ENCODE assay signal across 24 cellular contexts in genomic region chr6:168641455-168641854, GRCh38.
A peak's percentile ranks its signal among the peaks of the same experiment; 100 is the strongest.
DNase-seq lines count a peak whose midpoint lies in the region; ATAC-seq and TF ChIP-seq lines count a peak whose summit lies in the region.
"Had no signal": no experiment of that assay in that cellular context is flagged by ENCODE, and none has a peak within 500 bp of the region (broad histone marks: within the 10 kb centered on the region; RNA-seq: fewer than 3 reads in every experiment).

No MANE protein-coding gene starts in this region.

- no peak overlapping the region for H3K4me3 ChIP-seq in right atrium auricular region
- H3K4me3 ChIP-seq in adrenal gland: no peak overlapping the region
- H3K4me3 ChIP-seq in mesenchymal stem cell (ENCODE audit: insufficient read depth in 1 of 2, low read depth in 1 of 2, low read length in 2 of 2): peak overlapping the region in 1 of 2 experiments; percentile 26
- H3K4me3 ChIP-seq in uterus: no peak overlapping the region
- H3K4me3 ChIP-seq: BLaER1, esophagus squamous epithelium, skin epidermis, stomach had no signal

- H3K9me3 ChIP-seq in right atrium auricular region (no peaks in the 10 kb centered on the region), adrenal gland (replicated peaks in 1 of 3) (no peaks in the 10 kb centered on the region), mesenchymal stem cell (ENCODE audit: control insufficient read depth, low read length) (no peaks in the 10 kb centered on the region), uterus (no peaks in the 10 kb centered on the region)
- H3K9me3 ChIP-seq: BLaER1, esophagus squamous epithelium, stomach had no signal

- peak; percentile 29 to 50 for ATAC-seq in left cardiac atrium

- no peak overlapping the region for H2BK12ac ChIP-seq in mesenchymal stem cell (ENCODE audit: low read length in 2 of 2)

- 32 to 36% (median 34%) methylated on average over 5 of the region's 5 CpGs for WGBS in adrenal gland, 4 donors
- WGBS in mesenchymal stem cell: 49% methylated on average over 2 of the region's 5 CpGs

- H3K4me2 ChIP-seq in mesenchymal stem cell (ENCODE audit: low read length, poor library complexity, severe bottlenecking): peak overlapping the region; percentile 47
- H3K4me2 ChIP-seq: BLaER1 had no signal

- no peak overlapping the region for H4K8ac ChIP-seq in mesenchymal stem cell (ENCODE audit: low read length)

- no peak overlapping the region for H2BK120ac ChIP-seq in mesenchymal stem cell (ENCODE audit: low read depth, low read length)

- H3K36me3 ChIP-seq in right atrium auricular region: no peaks in the 10 kb centered on the region
- no peaks in the 10 kb centered on the region for H3K36me3 ChIP-seq in adrenal gland (replicated peaks in 1 of 2)
- no peaks in the 10 kb centered on the region for H3K36me3 ChIP-seq in mesenchymal stem cell (ENCODE audit: control insufficient read depth in 1 of 2, insufficient read depth in 2 of 2, low read depth in 1 of 2, low read length in 2 of 2)
- H3K36me3 ChIP-seq in uterus: no peaks in the 10 kb centered on the region
- H3K36me3 ChIP-seq: BLaER1, esophagus squamous epithelium, stomach had no signal

- H2AK5ac ChIP-seq in mesenchymal stem cell (ENCODE audit: low read length, severe bottlenecking): no peak overlapping the region

- TF ChIP-seq CTCF in right atrium auricular region (IDR thresholded peaks at IDR 0.05) (no peak), adrenal gland (IDR thresholded peaks at IDR 0.05) (no peak), uterus (IDR thresholded peaks at IDR 0.05) (no peak)

- H2BK15ac ChIP-seq in mesenchymal stem cell (ENCODE audit: low read depth, poor library complexity, severe bottlenecking): no peak overlapping the region

- H3K79me1 ChIP-seq in mesenchymal stem cell (replicated peaks; ENCODE audit: low read length, poor library complexity, severe bottlenecking): no peaks in the 10 kb centered on the region

- no peak overlapping the region for H2BK5ac ChIP-seq in mesenchymal stem cell (ENCODE audit: low read depth, low read length, poor library complexity, severe bottlenecking)

- TF ChIP-seq POLR2A in adrenal gland (IDR thresholded peaks at IDR 0.05) (no peak), uterus (IDR thresholded peaks at IDR 0.05) (no peak)

- no peak overlapping the region for H4K91ac ChIP-seq in mesenchymal stem cell (ENCODE audit: low read length)

- DNase-seq in left cardiac atrium (no peak), right atrium auricular region (ENCODE audit: low spot score) (no peak), adrenal gland (peak in 5 of 7 donors; percentile 25 to 69 (median 59)), mesenchymal stem cell (no peak), uterus (no peak), activated gamma-delta T cell treated with Interleukin-2 at 50 U/mL for 16 hours (no peak), activated gamma-delta T cell (lab: John Stamatoyannopoulos, UW) (no peak), NCI-H748 treated with DMSO at 0.1 percent for 48 hours (lab: John Stamatoyannopoulos, UW) (no peak)
- DNase-seq: activated CD8-positive, alpha-beta memory T cell treated with anti-CD3 and anti-CD28 coated beads, Interleukin-2, amount 50 U/mL, for 48 hours; activated effector memory CD4-positive, alpha-beta T cell treated with anti-CD3 and anti-CD28 coated beads, Interleukin-2, amount 50 U/mL, for 16 hours; anterior cingulate cortex; effector memory CD4-positive, alpha-beta T cell; esophagus squamous epithelium; GF-D8; HFFc6; NCI-H526 treated with DMSO at 0.1 percent for 48 hours; SHP77 treated with DMSO at 0.1 percent for 48 hours; stimulated activated CD4-positive, alpha-beta T cell treated with anti-CD3 and anti-CD28 coated beads, Interleukin-4, amount 100 ng/mL, for 24 hours; stomach had no signal

- no peak overlapping the region for H3K4ac ChIP-seq in mesenchymal stem cell (ENCODE audit: low read depth in 1 of 2, low read length in 2 of 2)

- H3K18ac ChIP-seq in mesenchymal stem cell (ENCODE audit: low read depth in 1 of 2, low read length in 2 of 2): no peak overlapping the region

- intact Hi-C loops in left cardiac atrium (cut with DNase I) (no loop called here), adrenal gland (cut with DNase I) (no loop called here), uterus (cut with DNase I; ENCODE audit: low total_unique reads) (no loop called here)

- H3K27me3 ChIP-seq in right atrium auricular region (no peaks in the 10 kb centered on the region), adrenal gland (no peaks in the 10 kb centered on the region), mesenchymal stem cell (ENCODE audit: control insufficient read depth in 1 of 2, insufficient read depth in 1 of 2, low read length in 2 of 2) (peaks cover 0 to 10% of the 10 kb centered on the region in 2 experiments), uterus (no peaks in the 10 kb centered on the region)
- H3K27me3 ChIP-seq: BLaER1 had no signal

- peaks cover 0 to 11% of the 10 kb centered on the region in 2 donors for H3K4me1 ChIP-seq in right atrium auricular region
- peaks cover 6 to 9% of the 10 kb centered on the region in 2 donors for H3K4me1 ChIP-seq in adrenal gland (replicated peaks in 1 of 2)
- H3K4me1 ChIP-seq in mesenchymal stem cell (ENCODE audit: control insufficient read depth, insufficient read depth, low read depth, low read length): peaks cover 7% of the 10 kb centered on the region
- H3K4me1 ChIP-seq in uterus: no peaks in the 10 kb centered on the region
- H3K4me1 ChIP-seq: BLaER1, parathyroid adenoma had no signal

- no peak overlapping the region for H3K23ac ChIP-seq in mesenchymal stem cell (ENCODE audit: low read length in 2 of 2)

- no peak overlapping the region for H3K9ac ChIP-seq in mesenchymal stem cell (ENCODE audit: low read length)
- H3K9ac ChIP-seq: BLaER1, parathyroid adenoma had no signal

- H3K14ac ChIP-seq in mesenchymal stem cell (ENCODE audit: low read length in 2 of 2): no peak overlapping the region

- H3K27ac ChIP-seq in right atrium auricular region: no peak overlapping the region
- peak overlapping the region in 1 of 5 donors; percentile 60 for H3K27ac ChIP-seq in adrenal gland
- H3K27ac ChIP-seq in mesenchymal stem cell (ENCODE audit: low read length, poor library complexity, severe bottlenecking): no peak overlapping the region
- H3K27ac ChIP-seq in uterus: peak overlapping the region; percentile 39 to 77
- H3K27ac ChIP-seq: 22Rv1, BLaER1, esophagus squamous epithelium, parathyroid adenoma, VCaP had no signal

- no peak overlapping the region for H2AFZ ChIP-seq in mesenchymal stem cell (ENCODE audit: low read depth, low read length)
- H2AFZ ChIP-seq: parathyroid adenoma had no signal

Comparison
In these comparisons a context has a peak if more than half of its experiments do, and no peak if none do; other contexts are left out.
1. DNase-seq: peak in adrenal gland (5 of 7); none in left cardiac atrium (single experiment), right atrium auricular region (single experiment), mesenchymal stem cell (single experiment), uterus (0 of 2), activated gamma-delta T cell treated with Interleukin-2 at 50 U/mL for 16 hours (single experiment), activated gamma-delta T cell (single experiment) and NCI-H748 treated with DMSO at 0.1 percent for 48 hours (single experiment).
2. H3K27ac ChIP-seq: peak in uterus (2 of 2); none in right atrium auricular region (0 of 2) and mesenchymal stem cell (single experiment).